Comparison of ENCODE assay signal across 25 cellular contexts in the genomic region with DNA sequence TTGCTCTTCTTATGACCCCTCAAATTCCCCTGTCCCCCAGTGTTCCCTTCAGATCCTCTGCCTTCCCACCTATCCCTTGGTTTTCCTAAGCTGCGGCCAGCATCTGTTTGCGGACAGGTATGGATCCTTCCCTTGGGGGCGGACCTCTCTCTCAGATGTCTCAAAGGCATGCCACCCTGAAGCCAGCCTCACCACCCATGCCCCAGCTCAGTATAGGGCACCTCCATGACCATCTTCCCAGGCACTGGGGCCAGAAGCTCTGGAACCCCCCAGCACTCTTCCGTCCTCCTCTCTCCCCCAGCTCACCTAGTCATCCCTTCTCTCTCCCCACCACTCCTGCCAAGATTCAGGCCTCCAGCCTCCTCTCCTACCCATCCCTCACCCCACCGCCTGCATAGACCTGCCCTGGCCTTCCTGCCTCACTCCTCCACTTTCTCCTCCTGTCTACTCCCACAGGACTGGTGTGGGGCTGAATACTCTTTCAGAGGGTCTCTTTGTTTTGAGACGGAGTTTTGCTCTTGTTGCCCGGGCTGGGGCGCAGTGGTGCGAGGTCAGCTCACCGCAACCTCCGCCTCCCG. TPM values are rescaled to one million over a fixed set of nuclear protein-coding genes. Genes with fewer than 3 reads are reported as not detected.
DNase-seq lines count a peak whose midpoint lies in the region; ATAC-seq, FAIRE-seq and TF ChIP-seq lines count a peak whose summit lies in the region.
"Had no signal": no experiment of that assay in that cellular context is flagged by ENCODE, and none has a peak within 500 bp of the region (broad histone marks: within the 10 kb centered on the region; RNA-seq: fewer than 3 reads in every experiment).

No MANE protein-coding gene starts in this region.

- DNase-seq in HepG2 (ENCODE audit: low spot score) (no peak), right lobe of liver (no peak), endothelial cell (ENCODE audit: low spot score) (no peak), neural crest cell (ENCODE audit: low read depth, low spot score) (no peak), GM12891 (ENCODE audit: insufficient read length, low spot score) (no peak), SW 1271 (lab: John Stamatoyannopoulos, UW) (no peak), A673 (ENCODE audit: low spot score) (no peak)
- DNase-seq: C1 segment of cervical spinal cord; Caco-2; CD4-positive, alpha-beta memory T cell; NCI-H1048; NCI-H1417; NCI-H1694; NCI-H2029 treated with DMSO at 0.1 percent for 48 hours; NCI-H446 treated with DMSO at 0.1 percent for 48 hours; NCI-H526; NCI-H82; PC-9; SHP77 had no signal

- H2AFZ ChIP-seq in HepG2 (ENCODE audit: low read length) = no peak overlapping the region
- H2AFZ ChIP-seq: PC-9 had no signal

- peaks cover 3% of the 10 kb centered on the region for H3K27me3 Mint-ChIP-seq in endothelial cell (ENCODE audit: unreplicated experiment)
- H3K27me3 Mint-ChIP-seq in neural crest cell (ENCODE audit: low read depth) = no peaks in the 10 kb centered on the region
- H3K27me3 Mint-ChIP-seq: CD4-positive, alpha-beta memory T cell; IgD-negative memory B cell had no signal

- H3K4me3 ChIP-seq in HepG2 (replicated peaks in 1 of 3; ENCODE audit: insufficient read depth in 1 of 3, low read depth in 2 of 3, low read length in 3 of 3) = no peak overlapping the region
- no peak overlapping the region for H3K4me3 ChIP-seq in right lobe of liver
- no peak overlapping the region for H3K4me3 ChIP-seq in A673 (ENCODE audit: low read depth, low read length, poor library complexity, severe bottlenecking)
- H3K4me3 ChIP-seq: PC-9 had no signal

- H3K27ac ChIP-seq in HepG2 (ENCODE audit: extremely low read length, insufficient read depth, low read length) (no peak overlapping the region), right lobe of liver (no peak overlapping the region), A673 (ENCODE audit: low read depth, low read length, poor library complexity, severe bottlenecking) (no peak overlapping the region)
- H3K27ac ChIP-seq: KMS-11, PC-9 had no signal

- 98% methylated on average over 12 of the region's 12 CpGs for WGBS in HepG2 (ENCODE audit: low lambda C conversion rate)
- WGBS in right lobe of liver (ENCODE audit: insufficient coverage, low coverage, low lambda C conversion rate, missing lambda C conversion rate) = 91% methylated on average over 9 of the region's 12 CpGs

- H3K4me1 ChIP-seq in HepG2 (ENCODE audit: insufficient read depth, low read length) (peaks cover 79% of the 10 kb centered on the region), right lobe of liver (peaks cover 0 to 25% (median 9%) of the 10 kb centered on the region in 4 donors), A673 (ENCODE audit: insufficient read depth, low read length, poor library complexity, severe bottlenecking) (no peaks in the 10 kb centered on the region)

- H3K36me3 ChIP-seq in HepG2 (replicated peaks in 1 of 2; ENCODE audit: control insufficient read depth in 1 of 2, insufficient read depth in 2 of 2, low read length in 2 of 2) = peaks cover 8 to 19% of the 10 kb centered on the region in 2 experiments; a peak in 4 of 5 replicates
- peaks cover 0 to 13% (median 0%) of the 10 kb centered on the region in 4 donors for H3K36me3 ChIP-seq in right lobe of liver
- no peaks in the 10 kb centered on the region for H3K36me3 ChIP-seq in A673 (ENCODE audit: insufficient read depth, low read length, poor library complexity, severe bottlenecking)

- H3K36me3 Mint-ChIP-seq in endothelial cell (ENCODE audit: low read depth, unreplicated experiment) (no peaks in the 10 kb centered on the region), neural crest cell (ENCODE audit: low read depth) (no peaks in the 10 kb centered on the region)
- H3K36me3 Mint-ChIP-seq: CD4-positive, alpha-beta memory T cell had no signal

- no peak for FAIRE-seq in HepG2 (lab: Jason Lieb, UNC)
- FAIRE-seq in GM12891 (lab: Jason Lieb, UNC) = no peak
- FAIRE-seq: A204.1, G401.6 had no signal

- H3K4me2 ChIP-seq in HepG2 (ENCODE audit: low read depth, low read length) = no peak overlapping the region
- H3K4me2 ChIP-seq: KMS-11, PC-9 had no signal

- TF ChIP-seq CTCF in HepG2 (CRISPR knock-in tag; IDR thresholded peaks at IDR 0.05) (no peak), right lobe of liver (IDR thresholded peaks at IDR 0.05) (no peak), endothelial cell (IDR thresholded peaks at IDR 0.05; ENCODE audit: unreplicated experiment) (no peak), neural crest cell (conservative IDR thresholded peaks at IDR 0.05) (no peak), A673 (conservative IDR thresholded peaks at IDR 0.05; ENCODE audit: low read depth, low read length) (no peak)

- H3K27ac Mint-ChIP-seq in endothelial cell (ENCODE audit: unreplicated experiment) (no peak overlapping the region), neural crest cell (ENCODE audit: unreplicated experiment) (peak overlapping the region; percentile 72)
- H3K27ac Mint-ChIP-seq: CD4-positive, alpha-beta memory T cell; IgD-negative memory B cell had no signal

- in situ Hi-C loops in HepG2 (cut with HindIII; ENCODE audit: extremely low pct_ligation_motif_present, low pct_unique_long_range_greater_than_20kb) = loop anchor here (5.0 kb wide), 1 partner anchor 33 kb away; the partner anchor contains the start of genes GUCD1 and SNRPD3

- ATAC-seq in HepG2 (no peak), right lobe of liver (no peak), HG03442 (IDR thresholded peaks at IDR 0.05; ENCODE audit: unreplicated experiment) (no peak)
- ATAC-seq: HCT116 had no signal

- no peaks in the 10 kb centered on the region for H3K9me3 Mint-ChIP-seq in endothelial cell (ENCODE audit: unreplicated experiment)
- no peaks in the 10 kb centered on the region for H3K9me3 Mint-ChIP-seq in neural crest cell
- H3K9me3 Mint-ChIP-seq: CD4-positive, alpha-beta memory T cell; IgD-negative memory B cell had no signal

- TF ChIP-seq EP300 in HepG2 (IDR thresholded peaks at IDR 0.05; ENCODE audit: low read depth in 2 of 2, low read length in 2 of 2) = no peak
- no peak for TF ChIP-seq EP300 in HepG2 (CRISPR knock-in tag; IDR thresholded peaks at IDR 0.05; ENCODE audit: borderline replicate concordance)

- H3K4me1 Mint-ChIP-seq in endothelial cell (ENCODE audit: unreplicated experiment) (no peaks in the 10 kb centered on the region), neural crest cell (peaks cover 11% of the 10 kb centered on the region)

- H3K9me3 ChIP-seq in HepG2 (ENCODE audit: low read length) (no peaks in the 10 kb centered on the region), right lobe of liver (no peaks in the 10 kb centered on the region), A673 (ENCODE audit: low read depth, low read length, poor library complexity, severe bottlenecking) (no peaks in the 10 kb centered on the region)
- H3K9me3 ChIP-seq: Caco-2 had no signal

- H3K27me3 ChIP-seq in HepG2 (ENCODE audit: control insufficient read depth in 1 of 2, insufficient read depth in 2 of 2, low read length in 2 of 2) (no peaks in the 10 kb centered on the region; a peak in 1 of 5 replicates), right lobe of liver (no peaks in the 10 kb centered on the region), A673 (replicated peaks; ENCODE audit: insufficient read depth, low read depth, low read length, poor library complexity) (no peaks in the 10 kb centered on the region)

- CTCF ChIA-PET in HepG2 (lab: Yijun Ruan, JAX; ENCODE audit: low intra/inter-chr PET ratio, low total read pairs) (no interaction called here), A673 (lab: Charles Lee) (no interaction called here)

- no peak for TF ChIP-seq RAD21 in HepG2 (CRISPR knock-in tag; IDR thresholded peaks at IDR 0.05)

- intact Hi-C loops in HepG2 (cut with micrococcal nuclease; ENCODE audit: unreplicated experiment) (no loop called here), right lobe of liver (cut with DNase I) (no loop called here), A673 (cut with micrococcal nuclease; ENCODE audit: unreplicated experiment) (no loop called here)

- peaks cover 10% of the 10 kb centered on the region for H3K79me2 ChIP-seq in HepG2 (ENCODE audit: insufficient read depth, low read length)

- POLR2A ChIA-PET in HepG2 (lab: Yijun Ruan, JAX) = interaction anchor here (1.6 to 5.7 kb wide), 5 partner anchors 11 to 40 kb away, joined by 4 to 69 read pairs (median 34); partner anchors contain the start of genes GGT1, GUCD1 and SNRPD3
- POLR2A ChIA-PET in A673 (lab: Charles Lee; ENCODE audit: low non-redundant PET) = no interaction called here

- BruUV-seq in HepG2 (replicated peaks; lab: Mats Ljungman, UMichigan) = no TSS peak
- no TSS peak for BruUV-seq in A673 (replicated peaks; lab: Mats Ljungman, UMichigan)

- peak overlapping the region; percentile 51 for H3K4me3 Mint-ChIP-seq in endothelial cell (ENCODE audit: unreplicated experiment)
- H3K4me3 Mint-ChIP-seq in neural crest cell = peak overlapping the region; percentile 73

- TF ChIP-seq POLR2A in HepG2 (IDR thresholded peaks at IDR 0.05; ENCODE audit: insufficient read depth in 1 of 2, low read depth in 2 of 2, low read length in 2 of 2) (peak in 1 of 2 experiments; percentile 20; a peak in 1 of 4 replicates), right lobe of liver (IDR thresholded peaks at IDR 0.05) (no peak), GM12891 (IDR thresholded peaks at IDR 0.05; ENCODE audit: low read depth, low read length) (no peak)

- no peaks in the 10 kb centered on the region for H4K20me1 ChIP-seq in HepG2 (ENCODE audit: insufficient read depth, low read length)

- no peak overlapping the region for H3K9ac ChIP-seq in HepG2 (ENCODE audit: insufficient read depth, low read depth, low read length)
- H3K9ac ChIP-seq: KMS-11 had no signal

RNA-seq across cellular contexts. Expression of gene LRRC75B, which starts 2.2 kb away (rescaled TPM):
- 5.7 and 11.8 TPM in 2 replicates for total RNA-seq in HepG2 (2016; rRNA removed; fragmentation: Illumina TruSeq; extraction: Trizol)
- 14.2 and 14.4 TPM in 2 replicates for total RNA-seq in HepG2 (2016; cell fraction: cytosol; rRNA removed; fragmentation: Illumina TruSeq; extraction: Trizol; ENCODE audit: low read depth)
- 5.6 and 12.5 TPM in 2 replicates for total RNA-seq in HepG2 (2016; cell fraction: insoluble cytoplasmic fraction; rRNA removed; fragmentation: Illumina TruSeq; extraction: Trizol)
- total RNA-seq in HepG2 (2016; cell fraction: membrane; rRNA removed; fragmentation: Illumina TruSeq; extraction: Trizol) = 14.8 and 16.4 TPM in 2 replicates
- total RNA-seq in HepG2 (2016; cell fraction: nucleus; rRNA removed; fragmentation: Illumina TruSeq; extraction: Trizol) = 10.7 and 13.7 TPM in 2 replicates
- polyA plus RNA-seq in HepG2 (2011; rRNA removed) = 34.8 and 48.8 TPM in 2 replicates
- polyA plus RNA-seq in HepG2 (2011; cell fraction: cytosol; rRNA removed) = 18.6 and 35.0 TPM in 2 replicates
- 225 and 265 TPM in 2 replicates for polyA plus RNA-seq in HepG2 (2011; cell fraction: nucleus; rRNA removed)
- 19.0 and 24.1 TPM in 2 replicates for polyA plus RNA-seq in HepG2 (2012)
- polyA plus RNA-seq in HepG2 (2016; cell fraction: cytosol; fragmentation: Illumina TruSeq; extraction: Trizol; ENCODE audit: low read depth) = 15.3 and 17.1 TPM in 2 replicates
- 8.8 and 9.2 TPM in 2 replicates for polyA plus RNA-seq in HepG2 (2016; cell fraction: insoluble cytoplasmic fraction; fragmentation: Illumina TruSeq; extraction: Trizol; ENCODE audit: low read depth)
- 17.8 and 17.9 TPM in 2 replicates for polyA plus RNA-seq in HepG2 (2016; cell fraction: membrane; fragmentation: Illumina TruSeq; extraction: Trizol; ENCODE audit: low read depth)
- polyA plus RNA-seq in HepG2 (2016; cell fraction: nucleus; fragmentation: Illumina TruSeq; extraction: Trizol; ENCODE audit: insufficient read depth, low read depth) = 32.8 and 35.7 TPM in 2 replicates
- polyA minus RNA-seq in HepG2 (2011; rRNA and poly(A)+ RNA removed; ENCODE audit: low replicate concordance) = 24.5 TPM in 1 of 2 replicates, not detected in the other
- 5.7 and 8.9 TPM in 2 replicates for polyA minus RNA-seq in HepG2 (2011; cell fraction: cytosol; rRNA and poly(A)+ RNA removed)
- polyA minus RNA-seq in HepG2 (2011; cell fraction: nucleus; rRNA and poly(A)+ RNA removed) = 13.3 and 13.4 TPM in 2 replicates
- total RNA-seq in right lobe of liver = 10 to 100 TPM; 11.8 to 28.0 (median 21.5) TPM
- total RNA-seq in endothelial cell (ENCODE audit: unreplicated experiment) = 26.9 TPM
- 15.4 and 16.7 TPM in 2 replicates for total RNA-seq in neural crest cell
- polyA plus RNA-seq in GM12891 (2012; ENCODE audit: low read depth, missing spikeins) = 1.5 TPM
- 0.86 and 2.2 TPM in 2 replicates for total RNA-seq in A673 (2021)

RNA-seq across cellular contexts. Expression of gene GGT1, which starts 12.3 kb away (rescaled TPM):
- total RNA-seq in HepG2 (2016; rRNA removed; fragmentation: Illumina TruSeq; extraction: Trizol) = 11.6 and 29.9 TPM in 2 replicates
- total RNA-seq in HepG2 (2016; cell fraction: cytosol; rRNA removed; fragmentation: Illumina TruSeq; extraction: Trizol; ENCODE audit: low read depth) = 6.9 and 7.0 TPM in 2 replicates
- 14.5 and 27.5 TPM in 2 replicates for total RNA-seq in HepG2 (2016; cell fraction: insoluble cytoplasmic fraction; rRNA removed; fragmentation: Illumina TruSeq; extraction: Trizol)
- 8.2 and 14.5 TPM in 2 replicates for total RNA-seq in HepG2 (2016; cell fraction: membrane; rRNA removed; fragmentation: Illumina TruSeq; extraction: Trizol)
- 30.4 and 31.0 TPM in 2 replicates for total RNA-seq in HepG2 (2016; cell fraction: nucleus; rRNA removed; fragmentation: Illumina TruSeq; extraction: Trizol)
- 103 and 150 TPM in 2 replicates for polyA plus RNA-seq in HepG2 (2011; rRNA removed)
- 81.5 and 120 TPM in 2 replicates for polyA plus RNA-seq in HepG2 (2011; cell fraction: cytosol; rRNA removed)
- 371 and 443 TPM in 2 replicates for polyA plus RNA-seq in HepG2 (2011; cell fraction: nucleus; rRNA removed)
- 45.9 and 52.6 TPM in 2 replicates for polyA plus RNA-seq in HepG2 (2012)
- polyA plus RNA-seq in HepG2 (2016; cell fraction: cytosol; fragmentation: Illumina TruSeq; extraction: Trizol; ENCODE audit: low read depth) = 8.9 and 10.2 TPM in 2 replicates
- 15.2 and 17.2 TPM in 2 replicates for polyA plus RNA-seq in HepG2 (2016; cell fraction: insoluble cytoplasmic fraction; fragmentation: Illumina TruSeq; extraction: Trizol; ENCODE audit: low read depth)
- 11.3 and 13.6 TPM in 2 replicates for polyA plus RNA-seq in HepG2 (2016; cell fraction: membrane; fragmentation: Illumina TruSeq; extraction: Trizol; ENCODE audit: low read depth)
- polyA plus RNA-seq in HepG2 (2016; cell fraction: nucleus; fragmentation: Illumina TruSeq; extraction: Trizol; ENCODE audit: insufficient read depth, low read depth) = 74.0 and 82.3 TPM in 2 replicates
- polyA minus RNA-seq in HepG2 (2011; rRNA and poly(A)+ RNA removed; ENCODE audit: low replicate concordance) = 7.2 and 119 TPM in 2 replicates
- 46.0 and 49.6 TPM in 2 replicates for polyA minus RNA-seq in HepG2 (2011; cell fraction: cytosol; rRNA and poly(A)+ RNA removed)
- polyA minus RNA-seq in HepG2 (2011; cell fraction: nucleus; rRNA and poly(A)+ RNA removed) = 35.4 and 41.2 TPM in 2 replicates
- 100 to 1,000 TPM in 5 of 6 experiments, 10 to 100 TPM in 1; 97.6 to 154 (median 140) TPM for total RNA-seq in right lobe of liver
- total RNA-seq in endothelial cell (ENCODE audit: unreplicated experiment) = 4.6 TPM
- 1.4 and 3.3 TPM in 2 replicates for total RNA-seq in neural crest cell
- polyA plus RNA-seq in GM12891 (2012; ENCODE audit: low read depth, missing spikeins) = 36.6 TPM
- 3.3 and 4.5 TPM in 2 replicates for total RNA-seq in A673 (2021)

RNA-seq across cellular contexts. Expression of gene SNRPD3, which starts 34.9 kb away (rescaled TPM):
- total RNA-seq in HepG2 (2016; rRNA removed; fragmentation: Illumina TruSeq; extraction: Trizol) = 209 and 287 TPM in 2 replicates
- total RNA-seq in HepG2 (2016; cell fraction: cytosol; rRNA removed; fragmentation: Illumina TruSeq; extraction: Trizol; ENCODE audit: low read depth) = 29.0 and 31.7 TPM in 2 replicates
- total RNA-seq in HepG2 (2016; cell fraction: insoluble cytoplasmic fraction; rRNA removed; fragmentation: Illumina TruSeq; extraction: Trizol) = 214 and 298 TPM in 2 replicates
- total RNA-seq in HepG2 (2016; cell fraction: membrane; rRNA removed; fragmentation: Illumina TruSeq; extraction: Trizol) = 35.4 and 36.1 TPM in 2 replicates
- 83.7 and 87.5 TPM in 2 replicates for total RNA-seq in HepG2 (2016; cell fraction: nucleus; rRNA removed; fragmentation: Illumina TruSeq; extraction: Trizol)
- polyA plus RNA-seq in HepG2 (2011; rRNA removed) = 107 and 110 TPM in 2 replicates
- polyA plus RNA-seq in HepG2 (2011; cell fraction: cytosol; rRNA removed) = 278 and 291 TPM in 2 replicates
- polyA plus RNA-seq in HepG2 (2011; cell fraction: nucleus; rRNA removed) = 55.5 and 61.4 TPM in 2 replicates
- 178 and 251 TPM in 2 replicates for polyA plus RNA-seq in HepG2 (2012)
- polyA plus RNA-seq in HepG2 (2016; cell fraction: cytosol; fragmentation: Illumina TruSeq; extraction: Trizol; ENCODE audit: low read depth) = 35.3 and 40.6 TPM in 2 replicates
- polyA plus RNA-seq in HepG2 (2016; cell fraction: insoluble cytoplasmic fraction; fragmentation: Illumina TruSeq; extraction: Trizol; ENCODE audit: low read depth) = 420 and 438 TPM in 2 replicates
- polyA plus RNA-seq in HepG2 (2016; cell fraction: membrane; fragmentation: Illumina TruSeq; extraction: Trizol; ENCODE audit: low read depth) = 35.8 and 37.4 TPM in 2 replicates
- polyA plus RNA-seq in HepG2 (2016; cell fraction: nucleus; fragmentation: Illumina TruSeq; extraction: Trizol; ENCODE audit: insufficient read depth, low read depth) = 132 and 146 TPM in 2 replicates
- polyA minus RNA-seq in HepG2 (2011; rRNA and poly(A)+ RNA removed; ENCODE audit: low replicate concordance) = 134 and 369 TPM in 2 replicates
- 72.3 and 74.0 TPM in 2 replicates for polyA minus RNA-seq in HepG2 (2011; cell fraction: cytosol; rRNA and poly(A)+ RNA removed)
- 83.2 and 93.4 TPM in 2 replicates for polyA minus RNA-seq in HepG2 (2011; cell fraction: nucleus; rRNA and poly(A)+ RNA removed)
- total RNA-seq in right lobe of liver = 100 to 1,000 TPM in 2 of 6 experiments, 10 to 100 TPM in 4; 43.3 to 180 (median 53.4) TPM
- total RNA-seq in endothelial cell (ENCODE audit: unreplicated experiment) = 103 TPM
- 151 and 159 TPM in 2 replicates for total RNA-seq in neural crest cell
- polyA plus RNA-seq in GM12891 (2012; ENCODE audit: low read depth, missing spikeins) = 167 TPM
- total RNA-seq in A673 (2021) = 216 and 220 TPM in 2 replicates

RNA-seq across cellular contexts. Expression of gene GUCD1, which starts 35.7 kb away (rescaled TPM):
- total RNA-seq in HepG2 (2016; rRNA removed; fragmentation: Illumina TruSeq; extraction: Trizol) = 125 and 128 TPM in 2 replicates
- 57.0 and 62.1 TPM in 2 replicates for total RNA-seq in HepG2 (2016; cell fraction: cytosol; rRNA removed; fragmentation: Illumina TruSeq; extraction: Trizol; ENCODE audit: low read depth)
- total RNA-seq in HepG2 (2016; cell fraction: insoluble cytoplasmic fraction; rRNA removed; fragmentation: Illumina TruSeq; extraction: Trizol) = 114 and 129 TPM in 2 replicates
- total RNA-seq in HepG2 (2016; cell fraction: membrane; rRNA removed; fragmentation: Illumina TruSeq; extraction: Trizol) = 156 and 159 TPM in 2 replicates
- total RNA-seq in HepG2 (2016; cell fraction: nucleus; rRNA removed; fragmentation: Illumina TruSeq; extraction: Trizol) = 69.6 and 73.3 TPM in 2 replicates
- 245 and 282 TPM in 2 replicates for polyA plus RNA-seq in HepG2 (2011; rRNA removed)
- 177 and 210 TPM in 2 replicates for polyA plus RNA-seq in HepG2 (2011; cell fraction: cytosol; rRNA removed)
- 217 and 220 TPM in 2 replicates for polyA plus RNA-seq in HepG2 (2011; cell fraction: nucleus; rRNA removed)
- 123 and 145 TPM in 2 replicates for polyA plus RNA-seq in HepG2 (2012)
- polyA plus RNA-seq in HepG2 (2016; cell fraction: cytosol; fragmentation: Illumina TruSeq; extraction: Trizol; ENCODE audit: low read depth) = 33.4 and 34.1 TPM in 2 replicates
- 101 and 109 TPM in 2 replicates for polyA plus RNA-seq in HepG2 (2016; cell fraction: insoluble cytoplasmic fraction; fragmentation: Illumina TruSeq; extraction: Trizol; ENCODE audit: low read depth)
- 91.3 and 96.0 TPM in 2 replicates for polyA plus RNA-seq in HepG2 (2016; cell fraction: membrane; fragmentation: Illumina TruSeq; extraction: Trizol; ENCODE audit: low read depth)
- polyA plus RNA-seq in HepG2 (2016; cell fraction: nucleus; fragmentation: Illumina TruSeq; extraction: Trizol; ENCODE audit: insufficient read depth, low read depth) = 119 and 131 TPM in 2 replicates
- polyA minus RNA-seq in HepG2 (2011; rRNA and poly(A)+ RNA removed; ENCODE audit: low replicate concordance) = 194 and 636 TPM in 2 replicates
- polyA minus RNA-seq in HepG2 (2011; cell fraction: cytosol; rRNA and poly(A)+ RNA removed) = 178 and 203 TPM in 2 replicates
- 53.7 and 80.4 TPM in 2 replicates for polyA minus RNA-seq in HepG2 (2011; cell fraction: nucleus; rRNA and poly(A)+ RNA removed)
- 100 to 1,000 TPM in 5 of 6 experiments, 10 to 100 TPM in 1; 94.0 to 281 (median 213) TPM for total RNA-seq in right lobe of liver
- 83.8 TPM for total RNA-seq in endothelial cell (ENCODE audit: unreplicated experiment)
- 94.9 and 103 TPM in 2 replicates for total RNA-seq in neural crest cell
- polyA plus RNA-seq in GM12891 (2012; ENCODE audit: low read depth, missing spikeins) = 60.7 TPM
- 70.5 and 75.3 TPM in 2 replicates for total RNA-seq in A673 (2021)
